Comparison of ENCODE assay signal across 1 cellular context in the genomic region with DNA sequence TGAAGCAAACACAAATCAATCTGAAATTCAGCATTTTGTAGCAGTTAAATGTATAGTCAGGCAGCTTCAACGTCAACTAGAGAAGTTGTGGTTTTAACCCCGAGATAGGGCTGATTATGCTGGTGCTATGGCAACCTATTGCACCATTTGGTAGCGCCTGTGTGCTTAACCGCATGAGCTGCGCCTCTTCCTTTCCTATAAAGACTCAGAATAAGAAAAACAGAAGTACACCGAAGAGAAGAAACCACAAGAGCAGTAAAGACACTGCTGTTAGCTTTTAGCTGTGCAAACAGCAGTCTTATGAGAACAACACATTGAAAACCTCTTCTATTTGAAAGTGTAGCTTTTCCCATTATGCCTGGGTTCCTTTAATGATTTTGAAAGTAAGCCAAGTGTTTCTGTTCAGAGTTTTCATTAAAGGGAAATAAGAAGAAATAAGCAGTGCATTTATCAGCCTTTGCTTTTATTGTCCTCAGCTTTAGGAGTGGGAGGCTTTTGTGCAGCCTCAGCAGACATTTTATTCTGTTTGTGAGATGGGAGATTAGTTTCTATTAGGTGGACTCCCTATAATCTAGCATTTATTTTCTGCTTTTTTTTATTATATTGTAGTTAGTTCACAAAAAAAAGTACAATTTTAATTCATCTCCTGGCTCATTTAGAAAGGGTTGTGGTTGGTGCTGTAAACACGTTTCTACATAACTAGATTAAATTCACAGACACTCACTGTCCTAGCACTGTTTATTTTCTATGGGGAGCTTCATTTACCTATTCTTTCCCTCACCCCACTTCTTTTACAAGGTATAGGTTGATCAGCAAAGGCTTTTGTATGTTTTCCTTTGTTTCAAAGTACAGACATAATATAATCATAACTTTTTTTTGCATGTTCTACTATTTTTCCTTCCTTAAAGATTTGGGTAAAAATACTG.
TF ChIP-seq lines count a peak whose summit lies in the region.

No MANE protein-coding gene starts in this region.

TF ChIP-seq in K562, 482 proteins besides CTCF, POLR2A, EP300 and RAD21 (continued from another document):
- TF ChIP-seq TCFL5 (CRISPR knock-in tag; conservative IDR thresholded peaks at IDR 0.05): 0 out of 2 replicates have a peak, but pooled peaks have one; percentile 15
- TF ChIP-seq PTBP1 (IDR thresholded peaks at IDR 0.05; ENCODE audit: low read depth, low read length): no peak
- 0 out of 2 replicates have a peak, but pooled peaks have one; percentile 29 for TF ChIP-seq ZNF436 (CRISPR knock-in tag; IDR thresholded peaks at IDR 0.05)
- TF ChIP-seq, protein P1, sequence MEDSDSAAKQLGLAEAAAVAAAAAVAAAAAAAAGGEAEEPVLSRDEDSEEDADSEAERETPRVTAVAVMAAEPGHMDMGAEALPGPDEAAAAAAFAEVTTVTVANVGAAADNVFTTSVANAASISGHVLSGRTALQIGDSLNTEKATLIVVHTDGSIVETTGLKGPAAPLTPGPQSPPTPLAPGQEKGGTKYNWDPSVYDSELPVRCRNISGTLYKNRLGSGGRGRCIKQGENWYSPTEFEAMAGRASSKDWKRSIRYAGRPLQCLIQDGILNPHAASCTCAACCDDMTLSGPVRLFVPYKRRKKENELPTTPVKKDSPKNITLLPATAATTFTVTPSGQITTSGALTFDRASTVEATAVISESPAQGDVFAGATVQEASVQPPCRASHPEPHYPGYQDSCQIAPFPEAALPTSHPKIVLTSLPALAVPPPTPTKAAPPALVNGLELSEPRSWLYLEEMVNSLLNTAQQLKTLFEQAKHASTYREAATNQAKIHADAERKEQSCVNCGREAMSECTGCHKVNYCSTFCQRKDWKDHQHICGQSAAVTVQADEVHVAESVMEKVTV (CRISPR knock-in tag; IDR thresholded peaks at IDR 0.05): peak; percentile 51
- TF ChIP-seq TCF7 (IDR thresholded peaks at IDR 0.05; ENCODE audit: borderline replicate concordance): no peak
- peak; percentile 72; the same call in 1 of the 2 replicates for TF ChIP-seq ZNF57 (CRISPR knock-in tag; IDR thresholded peaks at IDR 0.05)
- TF ChIP-seq ZNF444 (CRISPR knock-in tag; IDR thresholded peaks at IDR 0.05): no peak; the same call in 1 of the 2 replicates
- peak; percentile 52; the same call in 1 of the 2 replicates for TF ChIP-seq SMARCA4 (IDR thresholded peaks at IDR 0.05)
- TF ChIP-seq SRSF9 (IDR thresholded peaks at IDR 0.05; ENCODE audit: borderline replicate concordance, low read depth, low read length): no peak
- TF ChIP-seq FOXP1 (CRISPR knock-in tag; IDR thresholded peaks at IDR 0.05): no peak
- TF ChIP-seq, protein P2, sequence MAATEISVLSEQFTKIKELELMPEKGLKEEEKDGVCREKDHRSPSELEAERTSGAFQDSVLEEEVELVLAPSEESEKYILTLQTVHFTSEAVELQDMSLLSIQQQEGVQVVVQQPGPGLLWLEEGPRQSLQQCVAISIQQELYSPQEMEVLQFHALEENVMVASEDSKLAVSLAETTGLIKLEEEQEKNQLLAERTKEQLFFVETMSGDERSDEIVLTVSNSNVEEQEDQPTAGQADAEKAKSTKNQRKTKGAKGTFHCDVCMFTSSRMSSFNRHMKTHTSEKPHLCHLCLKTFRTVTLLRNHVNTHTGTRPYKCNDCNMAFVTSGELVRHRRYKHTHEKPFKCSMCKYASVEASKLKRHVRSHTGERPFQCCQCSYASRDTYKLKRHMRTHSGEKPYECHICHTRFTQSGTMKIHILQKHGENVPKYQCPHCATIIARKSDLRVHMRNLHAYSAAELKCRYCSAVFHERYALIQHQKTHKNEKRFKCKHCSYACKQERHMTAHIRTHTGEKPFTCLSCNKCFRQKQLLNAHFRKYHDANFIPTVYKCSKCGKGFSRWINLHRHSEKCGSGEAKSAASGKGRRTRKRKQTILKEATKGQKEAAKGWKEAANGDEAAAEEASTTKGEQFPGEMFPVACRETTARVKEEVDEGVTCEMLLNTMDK (IDR thresholded peaks at IDR 0.05; ENCODE audit: borderline replicate concordance, insufficient read depth, low read depth, low read length, poor library complexity, severe bottlenecking): no peak
- no peak for TF ChIP-seq ELF4 (CRISPR knock-in tag; IDR thresholded peaks at IDR 0.05)
- no peak for TF ChIP-seq ZNF121 (CRISPR knock-in tag; conservative IDR thresholded peaks at IDR 0.05)
- no peak for TF ChIP-seq KLF16 (IDR thresholded peaks at IDR 0.05)
- TF ChIP-seq MYBL2 (IDR thresholded peaks at IDR 0.05; ENCODE audit: low read depth): no peak
- TF ChIP-seq MYBL2 (CRISPR knock-in tag; IDR thresholded peaks at IDR 0.05; ENCODE audit: borderline replicate concordance): no peak
- no peak for TF ChIP-seq NFATC3 (IDR thresholded peaks at IDR 0.05)
- no peak for TF ChIP-seq GATAD2B (IDR thresholded peaks at IDR 0.05; ENCODE audit: borderline replicate concordance)
- no peak for TF ChIP-seq ZNF12 (CRISPR knock-in tag; IDR thresholded peaks at IDR 0.05)
- TF ChIP-seq, protein P3, sequence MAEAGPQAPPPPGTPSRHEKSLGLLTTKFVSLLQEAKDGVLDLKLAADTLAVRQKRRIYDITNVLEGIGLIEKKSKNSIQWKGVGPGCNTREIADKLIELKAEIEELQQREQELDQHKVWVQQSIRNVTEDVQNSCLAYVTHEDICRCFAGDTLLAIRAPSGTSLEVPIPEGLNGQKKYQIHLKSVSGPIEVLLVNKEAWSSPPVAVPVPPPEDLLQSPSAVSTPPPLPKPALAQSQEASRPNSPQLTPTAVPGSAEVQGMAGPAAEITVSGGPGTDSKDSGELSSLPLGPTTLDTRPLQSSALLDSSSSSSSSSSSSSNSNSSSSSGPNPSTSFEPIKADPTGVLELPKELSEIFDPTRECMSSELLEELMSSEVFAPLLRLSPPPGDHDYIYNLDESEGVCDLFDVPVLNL (CRISPR knock-in tag; IDR thresholded peaks at IDR 0.05; ENCODE audit: low read depth): no peak
- peak; percentile 95 for TF ChIP-seq RFX1 (IDR thresholded peaks at IDR 0.05)
- TF ChIP-seq HIVEP1 (CRISPR knock-in tag; IDR thresholded peaks at IDR 0.05): no peak
- TF ChIP-seq CBX3 (IDR thresholded peaks at IDR 0.05; ENCODE audit: borderline replicate concordance in 1 of 2, low read length in 2 of 2): peak in 1 of 2 experiments; percentile 81; a peak in 2 of 3 replicates
- TF ChIP-seq ZFP30 (CRISPR knock-in tag; IDR thresholded peaks at IDR 0.05; ENCODE audit: borderline replicate concordance): no peak
- TF ChIP-seq ZNF77 (CRISPR knock-in tag; IDR thresholded peaks at IDR 0.05): no peak
- TF ChIP-seq YBX1 (IDR thresholded peaks at IDR 0.05): no peak
- TF ChIP-seq TAF15 (IDR thresholded peaks at IDR 0.05; ENCODE audit: low read depth, low read length): no peak
- no peak for TF ChIP-seq NELFE (IDR thresholded peaks at IDR 0.05; ENCODE audit: insufficient read depth, insufficient read length)
- TF ChIP-seq XRCC3 (IDR thresholded peaks at IDR 0.05): no peak
- no peak for TF ChIP-seq FUS (optimal IDR thresholded peaks at IDR 0.05; ENCODE audit: low read depth, low read length)
- no peak for TF ChIP-seq TAF7 (tag; IDR thresholded peaks at IDR 0.05)
- TF ChIP-seq SMARCE1 (IDR thresholded peaks at IDR 0.05): peak; percentile 20; the same call in 1 of the 2 replicates
- peak; percentile 84 for TF ChIP-seq FOXJ2 (tag; IDR thresholded peaks at IDR 0.05)
- TF ChIP-seq TSC22D4 (tag; IDR thresholded peaks at IDR 0.05): no peak
- TF ChIP-seq, protein P4, sequence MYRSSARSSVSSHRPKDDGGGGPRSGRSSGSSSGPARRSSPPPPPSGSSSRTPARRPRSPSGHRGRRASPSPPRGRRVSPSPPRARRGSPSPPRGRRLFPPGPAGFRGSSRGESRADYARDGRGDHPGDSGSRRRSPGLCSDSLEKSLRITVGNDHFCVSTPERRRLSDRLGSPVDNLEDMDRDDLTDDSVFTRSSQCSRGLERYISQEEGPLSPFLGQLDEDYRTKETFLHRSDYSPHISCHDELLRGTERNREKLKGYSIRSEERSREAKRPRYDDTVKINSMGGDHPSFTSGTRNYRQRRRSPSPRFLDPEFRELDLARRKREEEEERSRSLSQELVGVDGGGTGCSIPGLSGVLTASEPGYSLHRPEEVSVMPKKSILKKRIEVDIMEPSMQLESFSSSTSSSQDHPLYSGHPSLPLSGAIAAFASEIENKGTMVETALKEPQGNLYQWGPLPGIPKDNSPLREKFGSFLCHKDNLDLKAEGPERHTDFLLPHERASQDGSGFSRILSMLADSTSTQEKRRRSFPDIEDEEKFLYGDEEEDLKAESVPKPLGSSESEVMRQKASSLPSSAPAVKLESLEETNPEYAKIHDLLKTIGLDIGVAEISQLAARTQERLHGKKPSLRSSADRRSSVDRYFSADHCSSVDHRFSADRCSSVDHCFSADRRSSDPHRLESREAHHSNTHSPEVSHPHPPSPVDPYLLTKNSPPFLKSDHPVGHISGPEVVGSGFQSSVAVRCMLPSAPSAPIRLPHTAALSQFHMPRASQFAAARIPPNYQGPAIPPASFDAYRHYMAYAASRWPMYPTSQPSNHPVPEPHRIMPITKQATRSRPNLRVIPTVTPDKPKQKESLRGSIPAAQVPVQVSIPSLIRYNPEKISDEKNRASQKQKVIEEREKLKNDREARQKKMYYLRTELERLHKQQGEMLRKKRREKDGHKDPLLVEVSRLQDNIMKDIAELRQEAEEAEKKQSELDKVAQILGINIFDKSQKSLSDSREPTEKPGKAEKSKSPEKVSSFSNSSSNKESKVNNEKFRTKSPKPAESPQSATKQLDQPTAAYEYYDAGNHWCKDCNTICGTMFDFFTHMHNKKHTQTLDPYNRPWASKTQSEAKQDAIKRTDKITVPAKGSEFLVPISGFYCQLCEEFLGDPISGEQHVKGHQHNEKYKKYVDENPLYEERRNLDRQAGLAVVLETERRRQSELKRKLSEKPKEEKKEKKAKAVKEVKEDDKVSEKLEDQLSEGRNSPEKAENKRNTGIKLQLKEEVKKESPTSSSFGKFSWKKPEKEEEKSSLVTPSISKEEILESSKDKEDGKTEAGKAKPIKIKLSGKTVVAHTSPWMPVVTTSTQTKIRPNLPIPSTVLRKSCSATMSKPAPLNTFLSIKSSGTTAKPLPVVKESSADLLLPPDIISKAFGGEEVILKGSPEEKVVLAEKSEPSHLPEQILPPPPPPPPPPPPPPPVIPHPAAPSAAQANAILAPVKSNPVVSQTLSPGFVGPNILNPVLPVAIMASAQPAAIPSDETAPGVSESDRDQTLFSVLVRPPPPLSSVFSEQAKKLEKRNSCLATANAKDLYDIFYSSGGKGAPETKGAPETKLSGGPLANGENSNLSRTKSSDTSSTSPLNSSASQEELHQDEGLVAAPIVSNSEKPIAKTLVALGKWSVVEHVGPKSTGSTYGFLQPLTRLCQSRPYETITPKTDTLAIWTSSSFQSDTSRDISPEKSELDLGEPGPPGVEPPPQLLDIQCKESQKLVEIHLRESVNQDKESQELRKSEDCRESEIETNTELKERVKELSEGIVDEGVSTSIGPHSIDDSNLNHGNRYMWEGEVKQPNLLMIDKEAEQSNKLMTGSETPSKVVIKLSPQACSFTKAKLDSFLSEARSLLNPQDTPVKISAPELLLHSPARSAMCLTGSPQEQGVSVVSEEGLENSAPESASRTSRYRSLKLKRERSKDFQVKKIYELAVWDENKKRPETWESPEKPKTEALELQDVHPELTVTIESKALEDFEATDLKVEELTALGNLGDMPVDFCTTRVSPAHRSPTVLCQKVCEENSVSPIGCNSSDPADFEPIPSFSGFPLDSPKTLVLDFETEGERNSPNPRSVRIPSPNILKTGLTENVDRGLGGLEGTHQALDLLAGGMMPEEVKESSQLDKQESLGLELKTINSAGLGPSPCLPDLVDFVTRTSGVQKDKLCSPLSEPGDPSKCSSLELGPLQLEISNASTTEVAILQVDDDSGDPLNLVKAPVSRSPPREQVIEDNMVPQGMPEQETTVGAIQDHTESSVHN (IDR thresholded peaks at IDR 0.05; ENCODE audit: borderline replicate concordance in 1 of 2, low read depth in 1 of 2): no peak
TF ChIP-seq in K562: peak in this region for 98.
